Comparison of ENCODE assay signal across 2 cellular contexts in the genomic region with DNA sequence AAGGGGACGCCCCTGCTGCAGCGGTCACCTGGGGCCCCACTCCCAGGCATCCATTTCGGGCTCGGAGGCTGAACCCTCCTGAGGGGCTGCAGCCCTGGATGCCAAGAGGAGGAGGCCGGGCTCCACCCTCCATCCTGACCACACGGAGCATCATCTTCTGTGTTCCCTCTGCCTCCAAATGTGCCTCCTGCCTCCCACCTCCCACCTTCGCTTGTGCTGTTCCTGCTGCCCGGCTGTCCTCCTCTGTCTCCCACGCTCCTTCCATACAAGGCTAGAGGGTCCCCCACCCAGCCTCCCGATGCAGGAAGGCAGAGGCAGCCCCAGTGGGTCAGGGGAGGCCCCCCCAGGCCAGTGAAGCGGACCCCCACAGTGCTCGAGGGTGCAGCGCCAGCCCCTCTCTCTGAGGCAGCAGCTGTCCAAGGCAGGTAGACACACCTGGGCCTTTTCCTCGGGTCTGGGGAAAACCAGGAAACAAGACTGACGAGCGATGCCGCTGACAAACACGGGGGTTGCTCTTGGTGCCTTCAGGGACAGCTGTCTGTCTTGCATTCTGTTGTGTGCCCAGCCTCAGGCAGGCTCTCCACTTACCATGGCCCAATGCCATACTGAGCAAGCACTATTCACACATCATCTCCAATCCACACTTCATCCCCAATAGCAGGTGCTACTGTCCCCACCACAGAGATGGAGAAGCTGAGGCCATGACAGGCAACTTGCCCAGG.
TF ChIP-seq lines count a peak whose summit lies in the region.

No MANE protein-coding gene starts in this region.

TF ChIP-seq in SK-N-SH, 30 proteins besides CTCF, POLR2A, EP300 and RAD21:
- no peak for TF ChIP-seq USF2 (IDR thresholded peaks at IDR 0.05; ENCODE audit: borderline replicate concordance, low read depth, low read length)
- TF ChIP-seq ZBTB33 (IDR thresholded peaks at IDR 0.05; ENCODE audit: borderline replicate concordance, low read depth) = no peak
- no peak for TF ChIP-seq MEF2A (IDR thresholded peaks at IDR 0.05; ENCODE audit: borderline replicate concordance, low read depth)
- no peak for TF ChIP-seq GABPA (IDR thresholded peaks at IDR 0.05; ENCODE audit: low read depth)
- no peak for TF ChIP-seq TEAD4 (IDR thresholded peaks at IDR 0.05; ENCODE audit: borderline replicate concordance, insufficient read depth)
- no peak for TF ChIP-seq RXRA (IDR thresholded peaks at IDR 0.05; ENCODE audit: borderline replicate concordance, low read depth)
- TF ChIP-seq, protein P1, sequence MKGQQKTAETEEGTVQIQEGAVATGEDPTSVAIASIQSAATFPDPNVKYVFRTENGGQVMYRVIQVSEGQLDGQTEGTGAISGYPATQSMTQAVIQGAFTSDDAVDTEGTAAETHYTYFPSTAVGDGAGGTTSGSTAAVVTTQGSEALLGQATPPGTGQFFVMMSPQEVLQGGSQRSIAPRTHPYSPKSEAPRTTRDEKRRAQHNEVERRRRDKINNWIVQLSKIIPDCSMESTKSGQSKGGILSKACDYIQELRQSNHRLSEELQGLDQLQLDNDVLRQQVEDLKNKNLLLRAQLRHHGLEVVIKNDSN (IDR thresholded peaks at IDR 0.05; ENCODE audit: borderline replicate concordance, low read depth) = no peak
- TF ChIP-seq RCOR1 (IDR thresholded peaks at IDR 0.05; ENCODE audit: low read length) = no peak
- no peak for TF ChIP-seq POLR2AphosphoS5 (IDR thresholded peaks at IDR 0.05; ENCODE audit: low read depth, low read length)
- TF ChIP-seq IRF3 (IDR thresholded peaks at IDR 0.05; ENCODE audit: low read depth, low read length) = no peak
- TF ChIP-seq SIN3A (IDR thresholded peaks at IDR 0.05; ENCODE audit: borderline replicate concordance, low read depth, low read length) = no peak
- no peak for TF ChIP-seq MXI1 (IDR thresholded peaks at IDR 0.05; ENCODE audit: low read depth, low read length)
- no peak for TF ChIP-seq RFX5 (IDR thresholded peaks at IDR 0.05; ENCODE audit: low read length)

TF ChIP-seq in SK-N-SH treated with all-trans-retinoic acid at 6 μM for 48 hours, 23 proteins besides CTCF, POLR2A, EP300 and RAD21:
- no peak for TF ChIP-seq ZFP30 (CRISPR knock-in tag; IDR thresholded peaks at IDR 0.05)
- TF ChIP-seq ZFP3 (CRISPR knock-in tag; IDR thresholded peaks at IDR 0.05) = no peak
- TF ChIP-seq PPARA (CRISPR knock-in tag; IDR thresholded peaks at IDR 0.05; ENCODE audit: borderline replicate concordance) = no peak
- TF ChIP-seq, protein P2, sequence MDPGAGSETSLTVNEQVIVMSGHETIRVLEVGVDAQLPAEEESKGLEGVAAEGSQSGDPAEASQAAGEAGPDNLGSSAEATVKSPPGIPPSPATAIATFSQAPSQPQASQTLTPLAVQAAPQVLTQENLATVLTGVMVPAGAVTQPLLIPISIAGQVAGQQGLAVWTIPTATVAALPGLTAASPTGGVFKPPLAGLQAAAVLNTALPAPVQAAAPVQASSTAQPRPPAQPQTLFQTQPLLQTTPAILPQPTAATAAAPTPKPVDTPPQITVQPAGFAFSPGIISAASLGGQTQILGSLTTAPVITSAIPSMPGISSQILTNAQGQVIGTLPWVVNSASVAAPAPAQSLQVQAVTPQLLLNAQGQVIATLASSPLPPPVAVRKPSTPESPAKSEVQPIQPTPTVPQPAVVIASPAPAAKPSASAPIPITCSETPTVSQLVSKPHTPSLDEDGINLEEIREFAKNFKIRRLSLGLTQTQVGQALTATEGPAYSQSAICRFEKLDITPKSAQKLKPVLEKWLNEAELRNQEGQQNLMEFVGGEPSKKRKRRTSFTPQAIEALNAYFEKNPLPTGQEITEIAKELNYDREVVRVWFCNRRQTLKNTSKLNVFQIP (CRISPR knock-in tag; IDR thresholded peaks at IDR 0.05; ENCODE audit: borderline replicate concordance, low read depth) = no peak
- TF ChIP-seq ZC3H10 (CRISPR knock-in tag; IDR thresholded peaks at IDR 0.05) = no peak
- no peak for TF ChIP-seq ARNTL (CRISPR knock-in tag; IDR thresholded peaks at IDR 0.05; ENCODE audit: borderline replicate concordance, low read depth)
- no peak for TF ChIP-seq CSDC2 (CRISPR knock-in tag; IDR thresholded peaks at IDR 0.05)
- no peak for TF ChIP-seq ZNF565 (CRISPR knock-in tag; conservative IDR thresholded peaks at IDR 0.05; ENCODE audit: low read depth)
- TF ChIP-seq GLIS3 (CRISPR knock-in tag; IDR thresholded peaks at IDR 0.05) = no peak
- TF ChIP-seq CREB5 (CRISPR knock-in tag; IDR thresholded peaks at IDR 0.05; ENCODE audit: low read depth) = no peak
